Comparison of ENCODE assay signal across 19 cellular contexts in the genomic region with DNA sequence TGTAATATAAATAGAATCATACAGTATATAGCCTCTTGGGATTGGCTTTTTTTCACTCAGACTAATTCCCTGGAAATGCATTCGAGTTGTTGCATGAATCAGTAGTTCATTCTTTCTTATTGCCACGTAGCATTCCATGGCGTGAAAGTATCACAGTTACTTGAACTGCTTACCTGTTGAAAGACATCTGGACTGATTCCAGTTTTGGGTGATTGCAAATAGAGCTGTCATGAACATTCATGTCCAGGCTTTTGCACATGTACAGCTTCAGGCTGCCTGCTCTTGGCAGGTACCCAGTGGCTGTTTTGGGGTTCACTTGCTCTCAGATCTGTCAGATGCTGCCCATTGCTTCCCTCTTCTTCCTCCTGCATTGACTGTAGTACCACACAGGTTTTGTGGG.
"Had no signal": no experiment of that assay in that cellular context is flagged by ENCODE, and none has a peak within 500 bp of the region (broad histone marks: within the 10 kb centered on the region; RNA-seq: fewer than 3 reads in every experiment).

No MANE protein-coding gene starts in this region.

- DNase-seq: cortex of kidney; dorsolateral prefrontal cortex; effector CD8-positive, alpha-beta T cell; foreskin melanocyte; head of caudate nucleus; hippocampal formation; kidney glomerular epithelial cell; naive thymus-derived CD4-positive, alpha-beta T cell; nephron progenitor cell; psoas muscle; retina; right lobe of liver; stimulated activated CD4-positive, alpha-beta T cell treated with anti-CD3 and anti-CD28 coated beads, Interleukin-15, amount 100 ng/mL, for 24 hours; stimulated activated CD4-positive, alpha-beta T cell treated with anti-CD3 and anti-CD28 coated beads, Interleukin-1b, Interleukin-23, amount 100 ng/mL, for 48 hours; stimulated activated CD4-positive, alpha-beta T cell treated with anti-CD3 and anti-CD28 coated beads, Interleukin-4, amount 100 ng/mL, for 24 hours; stimulated activated naive CD8-positive, alpha-beta T cell treated with anti-CD3 and anti-CD28 coated beads, Interleukin-15, amount 100 ng/mL, for 72 hours; testis had no signal

- H3K4me3 ChIP-seq: dorsolateral prefrontal cortex, psoas muscle, right lobe of liver, testis, tibial nerve had no signal

- H3K27me3 Mint-ChIP-seq: stimulated activated memory B cell treated with anti-CD40 and anti-IgM and Interleukin-4, amounts not matched to agents 10 μg/mL and 1 μg/mL and 100 μg/mL, for 72 hours; stimulated activated naive CD8-positive, alpha-beta T cell treated with anti-CD3 and anti-CD28 coated beads, Interleukin-15, amount 100 ng/mL, for 72 hours had no signal

- H3K27ac ChIP-seq: dorsolateral prefrontal cortex, psoas muscle, right lobe of liver, testis, tibial nerve had no signal

- ATAC-seq: naive thymus-derived CD4-positive, alpha-beta T cell; psoas muscle; right lobe of liver; stimulated activated memory B cell treated with anti-CD40 and anti-IgM and Interleukin-4, amounts not matched to agents 10 μg/mL and 1 μg/mL and 100 μg/mL, for 72 hours; stimulated activated naive CD8-positive, alpha-beta T cell treated with anti-CD3 and anti-CD28 coated beads, Interleukin-15, amount 100 ng/mL, for 72 hours had no signal

- H3K4me1 Mint-ChIP-seq: naive thymus-derived CD4-positive, alpha-beta T cell; nephron progenitor cell; stimulated activated memory B cell treated with anti-CD40 and anti-IgM and Interleukin-4, amounts not matched to agents 10 μg/mL and 1 μg/mL and 100 μg/mL, for 72 hours; stimulated activated naive CD8-positive, alpha-beta T cell treated with anti-CD3 and anti-CD28 coated beads, Interleukin-15, amount 100 ng/mL, for 72 hours had no signal

- H3K36me3 Mint-ChIP-seq: naive thymus-derived CD4-positive, alpha-beta T cell; stimulated activated memory B cell treated with anti-CD40 and anti-IgM and Interleukin-4, amounts not matched to agents 10 μg/mL and 1 μg/mL and 100 μg/mL, for 72 hours had no signal

- H3K36me3 ChIP-seq: right lobe of liver, tibial nerve had no signal

- H3K27me3 ChIP-seq: dorsolateral prefrontal cortex, right lobe of liver, testis, tibial nerve had no signal

- H3K4me3 Mint-ChIP-seq: naive thymus-derived CD4-positive, alpha-beta T cell; nephron progenitor cell; stimulated activated memory B cell treated with anti-CD40 and anti-IgM and Interleukin-4, amounts not matched to agents 10 μg/mL and 1 μg/mL and 100 μg/mL, for 72 hours; stimulated activated naive CD8-positive, alpha-beta T cell treated with anti-CD3 and anti-CD28 coated beads, Interleukin-15, amount 100 ng/mL, for 72 hours had no signal

- H3K9me3 ChIP-seq: psoas muscle, right lobe of liver, testis, tibial nerve had no signal

- H3K9me3 Mint-ChIP-seq: naive thymus-derived CD4-positive, alpha-beta T cell; nephron progenitor cell; stimulated activated memory B cell treated with anti-CD40 and anti-IgM and Interleukin-4, amounts not matched to agents 10 μg/mL and 1 μg/mL and 100 μg/mL, for 72 hours; stimulated activated naive CD8-positive, alpha-beta T cell treated with anti-CD3 and anti-CD28 coated beads, Interleukin-15, amount 100 ng/mL, for 72 hours had no signal

- H3K4me1 ChIP-seq: psoas muscle, right lobe of liver, testis, tibial nerve had no signal

- H3K27ac Mint-ChIP-seq: naive thymus-derived CD4-positive, alpha-beta T cell; nephron progenitor cell; stimulated activated memory B cell treated with anti-CD40 and anti-IgM and Interleukin-4, amounts not matched to agents 10 μg/mL and 1 μg/mL and 100 μg/mL, for 72 hours; stimulated activated naive CD8-positive, alpha-beta T cell treated with anti-CD3 and anti-CD28 coated beads, Interleukin-15, amount 100 ng/mL, for 72 hours had no signal
